ENCODE assay signal across 16 cellular contexts in the genomic region with DNA sequence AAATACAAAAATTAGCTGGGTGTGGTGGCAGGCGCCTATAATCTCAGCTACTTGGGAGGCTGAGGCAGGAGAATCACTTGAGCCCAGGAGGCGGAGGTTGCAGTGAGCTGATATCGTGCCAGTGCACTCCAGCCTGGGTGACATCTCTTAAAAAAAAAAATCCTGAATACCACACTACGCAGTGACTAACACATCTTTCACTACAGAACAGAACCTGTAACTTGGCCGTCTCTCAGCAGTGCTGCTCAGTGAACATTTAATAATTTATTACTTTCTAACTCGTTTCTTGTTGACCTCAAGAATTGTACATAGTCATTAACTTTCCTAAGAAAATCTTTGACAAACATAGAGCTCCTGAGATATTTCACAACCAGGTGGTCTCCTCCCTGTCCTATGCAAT. TPM values are rescaled to one million over a fixed set of nuclear protein-coding genes. Genes with fewer than 3 reads are reported as not detected.
DNase-seq lines count a peak whose midpoint lies in the region; ATAC-seq and TF ChIP-seq lines count a peak whose summit lies in the region.
"Had no signal": no experiment of that assay in that cellular context is flagged by ENCODE, and none has a peak within 500 bp of the region (broad histone marks: within the 10 kb centered on the region; RNA-seq: fewer than 3 reads in every experiment).

No MANE protein-coding gene starts in this region.

- in situ Hi-C loops in brain microvascular endothelial cell (cut with HindIII; ENCODE audit: low pct_ligation_motif_present, low sequenced_read_pairs) = no loop called here

- POLR2A ChIA-PET in AG04450 (lab: Yijun Ruan, JAX) = interaction anchor here (0.8 to 1.4 kb wide), 3 partner anchors 14 to 152 kb away, joined by 3 to 5 read pairs (median 4); no protein-coding TSS in a partner anchor

- H3K9me3 ChIP-seq in AG04450 (ENCODE audit: control insufficient read depth, insufficient read depth, low read length) (peaks cover 4% of the 10 kb centered on the region; the same call in 1 of the 2 replicates), osteoblast (ENCODE audit: low read depth, low read length) (no peaks in the 10 kb centered on the region)

- H3K4me2 ChIP-seq in osteoblast (ENCODE audit: insufficient read depth, low read length) (peak overlapping the region; percentile 80), GM23338 (no peak overlapping the region)
- H3K4me2 ChIP-seq: PC-9 had no signal

- H3F3A ChIP-seq in GM23338 (replicated peaks; ENCODE audit: low read depth) = no peaks in the 10 kb centered on the region; the same call in 1 of the 2 replicates

- H2AFZ ChIP-seq in osteoblast (ENCODE audit: low read length) (no peak overlapping the region), GM23338 (no peak overlapping the region)
- H2AFZ ChIP-seq: PC-9 had no signal

- H3K27ac Mint-ChIP-seq in HFFc6 = peak overlapping the region; percentile 96
- H3K27ac Mint-ChIP-seq in GM23338 = no peak overlapping the region

- H3K4me1 Mint-ChIP-seq in HFFc6 (ENCODE audit: low read depth) (peaks cover 80% of the 10 kb centered on the region), GM23338 (peaks cover 12% of the 10 kb centered on the region)

- ATAC-seq in HG02970 (IDR thresholded peaks at IDR 0.05; ENCODE audit: low FRiP score, unreplicated experiment) (no peak), GM23338 (no peak)

- H3K9me3 Mint-ChIP-seq in HFFc6 = peaks cover 31% of the 10 kb centered on the region
- H3K9me3 Mint-ChIP-seq in GM23338 = peaks cover 5% of the 10 kb centered on the region; the same call in 1 of the 3 replicates

- no peaks in the 10 kb centered on the region for H3K9me2 ChIP-seq in GM23338 (ENCODE audit: insufficient read depth)

- H3K4me3 ChIP-seq in AG04450 (ENCODE audit: low read depth, low read length) = peak overlapping the region; percentile 92
- H3K4me3 ChIP-seq in brain microvascular endothelial cell (ENCODE audit: low read depth, low read length) = peak overlapping the region; percentile 98
- H3K4me3 ChIP-seq in osteoblast (ENCODE audit: insufficient read depth, low read length) = peak overlapping the region; percentile 93
- H3K4me3 ChIP-seq in GM23338 = no peak overlapping the region
- H3K4me3 ChIP-seq: PC-9 had no signal

- H4K20me1 ChIP-seq in osteoblast (ENCODE audit: insufficient read depth, low read length) (peaks cover 49% of the 10 kb centered on the region), GM23338 (replicated peaks; ENCODE audit: insufficient read depth) (no peaks in the 10 kb centered on the region)

- H3K36me3 Mint-ChIP-seq in HFFc6 (ENCODE audit: low read depth) (peaks cover 86% of the 10 kb centered on the region), GM23338 (ENCODE audit: low read depth) (no peaks in the 10 kb centered on the region; the same call in 2 of the 3 replicates)

- peaks cover 31% of the 10 kb centered on the region for H3K4me1 ChIP-seq in osteoblast (ENCODE audit: insufficient read depth, low read length)
- H3K4me1 ChIP-seq in GM23338 (ENCODE audit: insufficient read depth) = peaks cover 17% of the 10 kb centered on the region

- H3K36me3 ChIP-seq in brain microvascular endothelial cell (replicated peaks) (peaks cover 12% of the 10 kb centered on the region), osteoblast (ENCODE audit: insufficient read depth, low read length) (peaks cover 67% of the 10 kb centered on the region), GM23338 (ENCODE audit: insufficient read depth) (no peaks in the 10 kb centered on the region)

- H3K79me2 ChIP-seq in osteoblast (ENCODE audit: insufficient read depth, low read length) (peaks cover 83% of the 10 kb centered on the region), GM23338 (replicated peaks; ENCODE audit: insufficient read depth) (no peaks in the 10 kb centered on the region)

- H3K27me3 Mint-ChIP-seq in HFFc6 (ENCODE audit: insufficient read depth) (peaks cover 49% of the 10 kb centered on the region), GM23338 (ENCODE audit: insufficient read depth, low read depth, poor library complexity) (peaks cover 45% of the 10 kb centered on the region)

- CTCF ChIA-PET in AG04450 (lab: Charles Lee) = interaction anchor here (0.6 to 3.4 kb wide), 5 partner anchors 11 to 411 kb away, joined by 3 to 37 read pairs (median 3); no protein-coding TSS in a partner anchor

- DNase-seq in AG04450 (ENCODE audit: low read depth, low spot score) (no peak), HFFc6 (no peak), brain microvascular endothelial cell (no peak), osteoblast (ENCODE audit: insufficient read length, low spot score, missing footprints) (no peak), HPDE6-E6E7 (ENCODE audit: extremely low spot score) (no peak), hippocampal formation (lab: John Stamatoyannopoulos, UW) (no peak), GM23338 (ENCODE audit: low spot score) (no peak)
- DNase-seq: COR-L47, KG1, NCI-H1092, NCI-H146, NCI-H2081, NCI-H510A treated with DMSO at 0.1 percent for 48 hours, PC-9 had no signal

- TF ChIP-seq CTCF in AG04450 (IDR thresholded peaks at IDR 0.05; ENCODE audit: low read depth, low read length) (no peak), HFFc6 (IDR thresholded peaks at IDR 0.05) (no peak), brain microvascular endothelial cell (IDR thresholded peaks at IDR 0.05; ENCODE audit: low read depth, low read length, missing control alignments) (no peak), osteoblast (IDR thresholded peaks at IDR 0.05; ENCODE audit: extremely low read depth, low read depth, low read length) (no peak), GM23338 (conservative IDR thresholded peaks at IDR 0.05; ENCODE audit: low read depth in 2 of 2) (no peak)

- H3K4me3 Mint-ChIP-seq in HFFc6 = peak overlapping the region; percentile 97
- no peak overlapping the region for H3K4me3 Mint-ChIP-seq in GM23338

- H3K27me3 ChIP-seq in AG04450 (ENCODE audit: control insufficient read depth, insufficient read depth, low read length) (no peaks in the 10 kb centered on the region), brain microvascular endothelial cell (replicated peaks) (no peaks in the 10 kb centered on the region), osteoblast (ENCODE audit: insufficient read depth, low read length) (no peaks in the 10 kb centered on the region), GM23338 (ENCODE audit: insufficient read depth) (peaks cover 63% of the 10 kb centered on the region)

- H3K27ac ChIP-seq in AG04450 (ENCODE audit: low read depth, low read length) = peak overlapping the region; percentile 96
- H3K27ac ChIP-seq in brain microvascular endothelial cell = peak overlapping the region; percentile 5
- peak overlapping the region; percentile 96 for H3K27ac ChIP-seq in osteoblast (ENCODE audit: low read depth, low read length)
- H3K27ac ChIP-seq in GM23338 (ENCODE audit: low read depth) = no peak overlapping the region
- H3K27ac ChIP-seq: PC-9 had no signal

TF ChIP-seq in GM23338, 12 proteins besides CTCF, POLR2A, EP300 and RAD21 (continues in another document):
- TF ChIP-seq, protein P1, sequence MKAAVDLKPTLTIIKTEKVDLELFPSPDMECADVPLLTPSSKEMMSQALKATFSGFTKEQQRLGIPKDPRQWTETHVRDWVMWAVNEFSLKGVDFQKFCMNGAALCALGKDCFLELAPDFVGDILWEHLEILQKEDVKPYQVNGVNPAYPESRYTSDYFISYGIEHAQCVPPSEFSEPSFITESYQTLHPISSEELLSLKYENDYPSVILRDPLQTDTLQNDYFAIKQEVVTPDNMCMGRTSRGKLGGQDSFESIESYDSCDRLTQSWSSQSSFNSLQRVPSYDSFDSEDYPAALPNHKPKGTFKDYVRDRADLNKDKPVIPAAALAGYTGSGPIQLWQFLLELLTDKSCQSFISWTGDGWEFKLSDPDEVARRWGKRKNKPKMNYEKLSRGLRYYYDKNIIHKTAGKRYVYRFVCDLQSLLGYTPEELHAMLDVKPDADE (IDR thresholded peaks at IDR 0.05) = no peak
- TF ChIP-seq STAT1 (IDR thresholded peaks at IDR 0.05; ENCODE audit: unreplicated experiment) (no peak), JUNB (IDR thresholded peaks at IDR 0.05; ENCODE audit: unreplicated experiment) (no peak), ZNF331 (CRISPR knock-in tag; IDR thresholded peaks at IDR 0.05; ENCODE audit: low read depth) (no peak), EZH2 (IDR thresholded peaks at IDR 0.05; ENCODE audit: low read depth, unreplicated experiment) (no peak)

RNA-seq across cellular contexts. Expression of a gene that starts 3.8 kb away (rescaled TPM):
- 2,326 and 2,858 TPM in 2 replicates for polyA plus RNA-seq in AG04450 (2011; rRNA removed)
- 2,696 and 3,244 TPM in 2 replicates for polyA minus RNA-seq in AG04450 (2011; rRNA and poly(A)+ RNA removed)
- 1,000 to 10,000 TPM; 2,146 to 4,099 (median 3,549) TPM for total RNA-seq in HFFc6 (2021; fragmentation: NEBNext Ultra II Directional; extraction: Animal tissue kit (Norgen Biotek cat#: 25700))
- 457 and 499 TPM in 2 replicates for total RNA-seq in osteoblast
- 0.12 and 1.0 TPM in 2 replicates for total RNA-seq in GM23338 (2014; rRNA removed; shearing (Covaris generic))
- 0.21 and 0.27 TPM in 2 replicates for polyA plus RNA-seq in GM23338 (2016; fragmentation: Nextera tagmentation; extraction: Ambion mirVana)
- total RNA-seq: MCF 10A had no signal

Comparison
In these comparisons a context has a peak if more than half of its experiments do, and no peak if none do; other contexts are left out.
1. RNA of a gene that starts 3.8 kb away (total RNA-seq): 2,146 to 4,099 TPM in HFFc6 and 457 to 499 TPM in osteoblast; 0.12 to 1.0 TPM in GM23338; every median in the first group is over 100 times any median in the second.